Comparison of ENCODE assay signal across 28 cellular contexts in genomic region chr22:46031066-46031465, GRCh38. TPM values are rescaled to one million over a fixed set of nuclear protein-coding genes. Genes with fewer than 3 reads are reported as not detected.
DNase-seq lines count a peak whose midpoint lies in the region; ATAC-seq and TF ChIP-seq lines count a peak whose summit lies in the region.
"Had no signal": no experiment of that assay in that cellular context is flagged by ENCODE, and none has a peak within 500 bp of the region (broad histone marks: within the 10 kb centered on the region; RNA-seq: fewer than 3 reads in every experiment).

No MANE protein-coding gene starts in this region.

- peak; percentile 57 for DNase-seq in activated effector memory CD4-positive, alpha-beta T cell treated with anti-CD3 and anti-CD28 coated beads, Interleukin-2, amount 50 U/mL, for 16 hours
- DNase-seq in activated effector memory CD4-positive, alpha-beta T cell treated with Interleukin-2 at 50 U/mL for 16 hours, result no peak
- DNase-seq in ascending aorta (ENCODE audit: low spot score in 2 of 2), result peak; percentile 8 to 35
- DNase-seq in lower lobe of right lung, result peak; percentile 41
- DNase-seq in cerebellar cortex (ENCODE audit: low spot score), result no peak
- DNase-seq in GM13976 (ENCODE audit: low spot score), result no peak
- DNase-seq: activated CD4-positive, alpha-beta T cell treated with anti-CD3 and anti-CD28 coated beads, Interleukin-2, amount 10 ng/mL, durations not matched to agents 7 days and 5 days; activated naive CD4-positive, alpha-beta T cell treated with anti-CD3 and anti-CD28 coated beads for 36 hours; amniotic stem cell; colonic mucosa; DMS79 treated with DMSO at 0.1 percent for 48 hours; GDM1; naive thymus-derived CD4-positive, alpha-beta T cell; NCI-H1048; NCI-H1694; NCI-H446; stimulated activated naive B cell treated with anti-CD40 and anti-IgM and Interleukin-4, amounts not matched to agents 10 μg/mL and 1 μg/mL and 100 μg/mL, for 72 hours; T1000 had no signal

- ATAC-seq in lower lobe of right lung (no peak), HG03045 (IDR thresholded peaks at IDR 0.05; ENCODE audit: unreplicated experiment) (no peak)
- ATAC-seq: esophagus mucosa; naive thymus-derived CD4-positive, alpha-beta T cell; stimulated activated naive B cell treated with anti-CD40 and anti-IgM and Interleukin-4, amounts not matched to agents 10 μg/mL and 1 μg/mL and 100 μg/mL, for 72 hours had no signal

- H3K9ac ChIP-seq in subcutaneous abdominal adipose tissue (ENCODE audit: low read length in 5 of 5), result no peak overlapping the region

- TF ChIP-seq CTCF in ascending aorta (IDR thresholded peaks at IDR 0.05) (no peak), lower lobe of right lung (IDR thresholded peaks at IDR 0.05) (no peak), GM13976 (IDR thresholded peaks at IDR 0.05; ENCODE audit: borderline replicate concordance, control extremely low read depth, extremely low read depth, insufficient read depth, missing control alignments) (no peak)

- H3K4me1 ChIP-seq in ascending aorta (peaks cover 0 to 11% of the 10 kb centered on the region in 2 donors), lower lobe of right lung (peaks cover 23% of the 10 kb centered on the region), subcutaneous abdominal adipose tissue (ENCODE audit: control insufficient read depth in 5 of 5, insufficient read depth in 5 of 5, low read length in 5 of 5) (peaks cover 4 to 46% (median 23%) of the 10 kb centered on the region in 5 donors)
- H3K4me1 ChIP-seq: Caco-2, colonic mucosa had no signal

- H3K27me3 ChIP-seq in ascending aorta (no peaks in the 10 kb centered on the region), lower lobe of right lung (ENCODE audit: low read depth) (no peaks in the 10 kb centered on the region), subcutaneous abdominal adipose tissue (ENCODE audit: control insufficient read depth in 5 of 5, insufficient read depth in 4 of 5, low read length in 5 of 5) (no peaks in the 10 kb centered on the region)
- H3K27me3 ChIP-seq: breast epithelium, colonic mucosa, upper lobe of left lung had no signal

- H3K4me3 ChIP-seq in ascending aorta (no peak overlapping the region), lower lobe of right lung (no peak overlapping the region), subcutaneous abdominal adipose tissue (ENCODE audit: low read depth in 1 of 5, low read length in 5 of 5) (no peak overlapping the region)
- H3K4me3 ChIP-seq: breast epithelium, colonic mucosa, SJSA1, skin epidermis, upper lobe of left lung had no signal

- no peak overlapping the region for H3K27ac ChIP-seq in ascending aorta
- H3K27ac ChIP-seq in lower lobe of right lung, result no peak overlapping the region
- peak overlapping the region; percentile 41 for H3K27ac ChIP-seq in subcutaneous abdominal adipose tissue (ENCODE audit: low read depth, low read length)
- H3K27ac ChIP-seq: breast epithelium, C4-2B, colonic mucosa, SJSA1, upper lobe of left lung had no signal

- in situ Hi-C loops in GM13976 (cut with MboI; ENCODE audit: low sequenced_read_pairs, unreplicated experiment), result no loop called here

- H3K9me3 ChIP-seq in ascending aorta (no peaks in the 10 kb centered on the region), lower lobe of right lung (no peaks in the 10 kb centered on the region), subcutaneous abdominal adipose tissue (ENCODE audit: control insufficient read depth in 5 of 5, low read length in 5 of 5) (no peaks in the 10 kb centered on the region)
- H3K9me3 ChIP-seq: breast epithelium, Caco-2, colonic mucosa, SJSA1, upper lobe of left lung had no signal

- no peaks in the 10 kb centered on the region for H3K36me3 ChIP-seq in ascending aorta
- no peaks in the 10 kb centered on the region for H3K36me3 ChIP-seq in lower lobe of right lung
- no peaks in the 10 kb centered on the region for H3K36me3 ChIP-seq in subcutaneous abdominal adipose tissue (ENCODE audit: control insufficient read depth in 5 of 5, insufficient read depth in 5 of 5, low read length in 5 of 5)
- H3K36me3 ChIP-seq: breast epithelium, colonic mucosa, upper lobe of left lung, WERI-Rb-1 had no signal

- intact Hi-C loops in ascending aorta (cut with DNase I) (no loop called here), lower lobe of right lung (cut with DNase I) (no loop called here)

RNA-seq across cellular contexts. Expression of gene WNT7B, which starts 54.1 kb away (rescaled TPM):
- total RNA-seq in ascending aorta (not detected), lower lobe of right lung (6.3 TPM)
- total RNA-seq: activated CD4-positive, alpha-beta T cell treated with anti-CD3 and anti-CD28 coated beads, Interleukin-2, amount 10 ng/mL, durations not matched to agents 7 days and 5 days; activated naive CD4-positive, alpha-beta T cell treated with anti-CD3 and anti-CD28 coated beads for 36 hours; naive thymus-derived CD4-positive, alpha-beta T cell had no signal

Comparison
In these comparisons a context has a peak if more than half of its experiments do, and no peak if none do; other contexts are left out.
1. DNase-seq: peak in activated effector memory CD4-positive, alpha-beta T cell treated with anti-CD3 and anti-CD28 coated beads, Interleukin-2, amount 50 U/mL, for 16 hours (single experiment), ascending aorta (2 of 2) and lower lobe of right lung (single experiment); none in activated effector memory CD4-positive, alpha-beta T cell treated with Interleukin-2 at 50 U/mL for 16 hours (single experiment), cerebellar cortex (single experiment) and GM13976 (single experiment).